Comparison of ENCODE assay signal across 1 cellular context in the genomic region with DNA sequence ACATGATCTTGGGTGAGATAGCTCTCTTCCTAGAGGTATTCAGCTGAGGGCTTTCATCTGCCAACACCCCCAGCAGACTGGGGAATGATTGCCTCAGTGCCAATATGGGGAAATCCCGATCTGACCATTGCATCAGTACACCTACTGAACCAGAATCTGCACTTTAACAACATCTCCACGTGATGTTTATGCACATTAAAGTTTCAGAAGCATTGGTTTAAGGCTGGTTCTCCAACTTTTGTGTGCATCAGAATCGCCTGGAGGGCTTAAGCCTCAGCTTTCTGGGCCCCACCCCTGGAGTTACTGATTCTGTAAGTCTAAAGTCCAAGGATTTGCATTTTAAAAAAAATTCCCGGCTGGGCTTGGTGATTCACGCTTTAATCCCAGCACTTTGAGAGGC.
TF ChIP-seq lines count a peak whose summit lies in the region.

No MANE protein-coding gene starts in this region.

TF ChIP-seq in HepG2, 621 proteins besides CTCF, POLR2A, EP300 and RAD21 (continued from another document):
- TF ChIP-seq, protein P1, sequence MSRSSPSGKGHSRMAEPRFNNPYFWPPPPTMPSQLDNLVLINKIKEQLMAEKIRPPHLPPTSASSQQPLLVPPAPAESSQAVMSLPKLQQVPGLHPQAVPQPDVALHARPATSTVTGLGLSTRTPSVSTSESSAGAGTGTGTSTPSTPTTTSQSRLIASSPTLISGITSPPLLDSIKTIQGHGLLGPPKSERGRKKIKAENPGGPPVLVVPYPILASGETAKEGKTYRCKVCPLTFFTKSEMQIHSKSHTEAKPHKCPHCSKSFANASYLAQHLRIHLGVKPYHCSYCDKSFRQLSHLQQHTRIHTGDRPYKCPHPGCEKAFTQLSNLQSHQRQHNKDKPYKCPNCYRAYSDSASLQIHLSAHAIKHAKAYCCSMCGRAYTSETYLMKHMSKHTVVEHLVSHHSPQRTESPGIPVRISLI (CRISPR knock-in tag; IDR thresholded peaks at IDR 0.05; ENCODE audit: borderline replicate concordance), result peak; percentile 44; the same call in 1 of the 2 replicates
- TF ChIP-seq ASH2L (IDR thresholded peaks at IDR 0.05; ENCODE audit: insufficient read length, low read depth, low read length), result peak; percentile 40
- TF ChIP-seq ZNF644 (CRISPR knock-in tag; IDR thresholded peaks at IDR 0.05; ENCODE audit: low read depth), result 0 out of 2 replicates have a peak, but pooled peaks have one; percentile 42
- TF ChIP-seq ZNF264 (CRISPR knock-in tag; IDR thresholded peaks at IDR 0.05), result 0 out of 2 replicates have a peak, but pooled peaks have one; percentile 32
- no peak for TF ChIP-seq ZNF383 (CRISPR knock-in tag; IDR thresholded peaks at IDR 0.05; ENCODE audit: borderline replicate concordance)
- TF ChIP-seq FOXA3 (CRISPR knock-in tag; IDR thresholded peaks at IDR 0.05), result 0 out of 2 replicates have a peak, but pooled peaks have one; percentile 10
- TF ChIP-seq NCOR1 (IDR thresholded peaks at IDR 0.05; ENCODE audit: borderline replicate concordance, low read length), result peak; percentile 40; the same call in 1 of the 2 replicates
- TF ChIP-seq ZBTB38 (CRISPR knock-in tag; IDR thresholded peaks at IDR 0.05), result no peak
- TF ChIP-seq, protein P2, sequence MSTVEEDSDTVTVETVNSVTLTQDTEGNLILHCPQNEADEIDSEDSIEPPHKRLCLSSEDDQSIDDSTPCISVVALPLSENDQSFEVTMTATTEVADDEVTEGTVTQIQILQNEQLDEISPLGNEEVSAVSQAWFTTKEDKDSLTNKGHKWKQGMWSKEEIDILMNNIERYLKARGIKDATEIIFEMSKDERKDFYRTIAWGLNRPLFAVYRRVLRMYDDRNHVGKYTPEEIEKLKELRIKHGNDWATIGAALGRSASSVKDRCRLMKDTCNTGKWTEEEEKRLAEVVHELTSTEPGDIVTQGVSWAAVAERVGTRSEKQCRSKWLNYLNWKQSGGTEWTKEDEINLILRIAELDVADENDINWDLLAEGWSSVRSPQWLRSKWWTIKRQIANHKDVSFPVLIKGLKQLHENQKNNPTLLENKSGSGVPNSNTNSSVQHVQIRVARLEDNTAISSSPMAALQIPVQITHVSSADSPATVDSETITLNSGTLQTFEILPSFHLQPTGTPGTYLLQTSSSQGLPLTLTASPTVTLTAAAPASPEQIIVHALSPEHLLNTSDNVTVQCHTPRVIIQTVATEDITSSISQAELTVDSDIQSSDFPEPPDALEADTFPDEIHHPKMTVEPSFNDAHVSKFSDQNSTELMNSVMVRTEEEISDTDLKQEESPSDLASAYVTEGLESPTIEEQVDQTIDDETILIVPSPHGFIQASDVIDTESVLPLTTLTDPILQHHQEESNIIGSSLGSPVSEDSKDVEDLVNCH (CRISPR knock-in tag; IDR thresholded peaks at IDR 0.05), result no peak
- TF ChIP-seq ZFP41 (CRISPR knock-in tag; IDR thresholded peaks at IDR 0.05; ENCODE audit: borderline replicate concordance), result no peak
- TF ChIP-seq MEIS2 (CRISPR knock-in tag; IDR thresholded peaks at IDR 0.05), result 0 out of 2 replicates have a peak, but pooled peaks have one; percentile 39
- peak; percentile 70 for TF ChIP-seq CEBPG (CRISPR knock-in tag; IDR thresholded peaks at IDR 0.05)
- TF ChIP-seq, protein P3, sequence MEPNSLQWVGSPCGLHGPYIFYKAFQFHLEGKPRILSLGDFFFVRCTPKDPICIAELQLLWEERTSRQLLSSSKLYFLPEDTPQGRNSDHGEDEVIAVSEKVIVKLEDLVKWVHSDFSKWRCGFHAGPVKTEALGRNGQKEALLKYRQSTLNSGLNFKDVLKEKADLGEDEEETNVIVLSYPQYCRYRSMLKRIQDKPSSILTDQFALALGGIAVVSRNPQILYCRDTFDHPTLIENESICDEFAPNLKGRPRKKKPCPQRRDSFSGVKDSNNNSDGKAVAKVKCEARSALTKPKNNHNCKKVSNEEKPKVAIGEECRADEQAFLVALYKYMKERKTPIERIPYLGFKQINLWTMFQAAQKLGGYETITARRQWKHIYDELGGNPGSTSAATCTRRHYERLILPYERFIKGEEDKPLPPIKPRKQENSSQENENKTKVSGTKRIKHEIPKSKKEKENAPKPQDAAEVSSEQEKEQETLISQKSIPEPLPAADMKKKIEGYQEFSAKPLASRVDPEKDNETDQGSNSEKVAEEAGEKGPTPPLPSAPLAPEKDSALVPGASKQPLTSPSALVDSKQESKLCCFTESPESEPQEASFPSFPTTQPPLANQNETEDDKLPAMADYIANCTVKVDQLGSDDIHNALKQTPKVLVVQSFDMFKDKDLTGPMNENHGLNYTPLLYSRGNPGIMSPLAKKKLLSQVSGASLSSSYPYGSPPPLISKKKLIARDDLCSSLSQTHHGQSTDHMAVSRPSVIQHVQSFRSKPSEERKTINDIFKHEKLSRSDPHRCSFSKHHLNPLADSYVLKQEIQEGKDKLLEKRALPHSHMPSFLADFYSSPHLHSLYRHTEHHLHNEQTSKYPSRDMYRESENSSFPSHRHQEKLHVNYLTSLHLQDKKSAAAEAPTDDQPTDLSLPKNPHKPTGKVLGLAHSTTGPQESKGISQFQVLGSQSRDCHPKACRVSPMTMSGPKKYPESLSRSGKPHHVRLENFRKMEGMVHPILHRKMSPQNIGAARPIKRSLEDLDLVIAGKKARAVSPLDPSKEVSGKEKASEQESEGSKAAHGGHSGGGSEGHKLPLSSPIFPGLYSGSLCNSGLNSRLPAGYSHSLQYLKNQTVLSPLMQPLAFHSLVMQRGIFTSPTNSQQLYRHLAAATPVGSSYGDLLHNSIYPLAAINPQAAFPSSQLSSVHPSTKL (CRISPR knock-in tag; IDR thresholded peaks at IDR 0.05), result 0 out of 2 replicates have a peak, but pooled peaks have one; percentile 22
- no peak for TF ChIP-seq SMAD9 (CRISPR knock-in tag; IDR thresholded peaks at IDR 0.05)
- no peak for TF ChIP-seq SOX13 (IDR thresholded peaks at IDR 0.05)
- peak in 1 of 2 experiments; percentile 30; a peak in 1 of 4 replicates for TF ChIP-seq SOX13 (CRISPR knock-in tag; conservative IDR thresholded peaks at IDR 0.05 in 1 of 2, IDR thresholded peaks at IDR 0.05 in 1 of 2)
- TF ChIP-seq, protein P4, sequence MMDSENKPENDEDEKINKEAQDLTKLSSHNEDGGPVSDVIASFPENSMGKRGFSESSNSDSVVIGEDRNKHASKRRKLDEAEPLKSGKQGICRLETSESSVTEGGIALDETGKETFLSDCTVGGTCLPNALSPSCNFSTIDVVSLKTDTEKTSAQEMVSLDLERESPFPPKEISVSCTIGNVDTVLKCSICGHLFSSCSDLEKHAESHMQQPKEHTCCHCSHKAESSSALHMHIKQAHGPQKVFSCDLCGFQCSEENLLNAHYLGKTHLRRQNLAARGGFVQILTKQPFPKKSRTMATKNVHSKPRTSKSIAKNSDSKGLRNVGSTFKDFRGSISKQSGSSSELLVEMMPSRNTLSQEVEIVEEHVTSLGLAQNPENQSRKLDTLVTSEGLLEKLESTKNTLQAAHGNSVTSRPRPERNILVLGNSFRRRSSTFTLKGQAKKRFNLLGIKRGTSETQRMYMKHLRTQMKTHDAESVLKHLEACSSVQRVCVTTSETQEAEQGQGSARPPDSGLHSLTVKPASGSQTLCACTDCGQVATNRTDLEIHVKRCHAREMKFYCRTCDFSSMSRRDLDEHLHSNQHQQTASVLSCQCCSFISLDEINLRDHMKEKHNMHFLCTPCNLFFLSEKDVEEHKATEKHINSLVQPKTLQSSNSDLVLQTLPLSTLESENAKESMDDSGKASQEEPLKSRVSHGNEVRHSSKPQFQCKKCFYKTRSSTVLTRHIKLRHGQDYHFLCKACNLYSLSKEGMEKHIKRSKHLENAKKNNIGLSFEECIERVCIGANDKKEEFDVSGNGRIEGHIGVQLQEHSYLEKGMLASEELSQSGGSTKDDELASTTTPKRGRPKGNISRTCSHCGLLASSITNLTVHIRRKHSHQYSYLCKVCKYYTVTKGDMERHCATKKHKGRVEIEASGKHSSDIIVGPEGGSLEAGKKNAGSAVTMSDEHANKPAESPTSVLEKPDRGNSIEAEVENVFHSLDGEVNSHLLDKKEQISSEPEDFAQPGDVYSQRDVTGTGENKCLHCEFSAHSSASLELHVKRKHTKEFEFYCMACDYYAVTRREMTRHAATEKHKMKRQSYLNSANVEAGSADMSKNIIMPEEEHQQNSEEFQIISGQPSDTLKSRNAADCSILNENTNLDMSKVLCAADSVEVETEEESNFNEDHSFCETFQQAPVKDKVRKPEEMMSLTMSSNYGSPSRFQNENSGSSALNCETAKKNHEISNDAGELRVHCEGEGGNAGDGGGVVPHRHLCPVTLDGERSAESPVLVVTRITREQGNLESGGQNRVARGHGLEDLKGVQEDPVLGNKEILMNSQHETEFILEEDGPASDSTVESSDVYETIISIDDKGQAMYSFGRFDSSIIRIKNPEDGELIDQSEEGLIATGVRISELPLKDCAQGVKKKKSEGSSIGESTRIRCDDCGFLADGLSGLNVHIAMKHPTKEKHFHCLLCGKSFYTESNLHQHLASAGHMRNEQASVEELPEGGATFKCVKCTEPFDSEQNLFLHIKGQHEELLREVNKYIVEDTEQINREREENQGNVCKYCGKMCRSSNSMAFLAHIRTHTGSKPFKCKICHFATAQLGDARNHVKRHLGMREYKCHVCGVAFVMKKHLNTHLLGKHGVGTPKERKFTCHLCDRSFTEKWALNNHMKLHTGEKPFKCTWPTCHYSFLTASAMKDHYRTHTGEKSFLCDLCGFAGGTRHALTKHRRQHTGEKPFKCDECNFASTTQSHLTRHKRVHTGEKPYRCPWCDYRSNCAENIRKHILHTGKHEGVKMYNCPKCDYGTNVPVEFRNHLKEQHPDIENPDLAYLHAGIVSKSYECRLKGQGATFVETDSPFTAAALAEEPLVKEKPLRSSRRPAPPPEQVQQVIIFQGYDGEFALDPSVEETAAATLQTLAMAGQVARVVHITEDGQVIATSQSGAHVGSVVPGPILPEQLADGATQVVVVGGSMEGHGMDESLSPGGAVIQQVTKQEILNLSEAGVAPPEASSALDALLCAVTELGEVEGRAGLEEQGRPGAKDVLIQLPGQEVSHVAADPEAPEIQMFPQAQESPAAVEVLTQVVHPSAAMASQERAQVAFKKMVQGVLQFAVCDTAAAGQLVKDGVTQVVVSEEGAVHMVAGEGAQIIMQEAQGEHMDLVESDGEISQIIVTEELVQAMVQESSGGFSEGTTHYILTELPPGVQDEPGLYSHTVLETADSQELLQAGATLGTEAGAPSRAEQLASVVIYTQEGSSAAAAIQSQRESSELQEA (CRISPR knock-in tag; IDR thresholded peaks at IDR 0.05; ENCODE audit: not compliant biosample characterization), result no peak
- TF ChIP-seq KDM6A (CRISPR knock-in tag; IDR thresholded peaks at IDR 0.05; ENCODE audit: low read depth), result no peak
- no peak for TF ChIP-seq ZNF547 (CRISPR knock-in tag; IDR thresholded peaks at IDR 0.05)
- peak; percentile 74 for TF ChIP-seq BCL6 (CRISPR knock-in tag; IDR thresholded peaks at IDR 0.05)
- no peak for TF ChIP-seq ZNF235 (CRISPR knock-in tag; IDR thresholded peaks at IDR 0.05; ENCODE audit: borderline replicate concordance)
- TF ChIP-seq, protein P5, sequence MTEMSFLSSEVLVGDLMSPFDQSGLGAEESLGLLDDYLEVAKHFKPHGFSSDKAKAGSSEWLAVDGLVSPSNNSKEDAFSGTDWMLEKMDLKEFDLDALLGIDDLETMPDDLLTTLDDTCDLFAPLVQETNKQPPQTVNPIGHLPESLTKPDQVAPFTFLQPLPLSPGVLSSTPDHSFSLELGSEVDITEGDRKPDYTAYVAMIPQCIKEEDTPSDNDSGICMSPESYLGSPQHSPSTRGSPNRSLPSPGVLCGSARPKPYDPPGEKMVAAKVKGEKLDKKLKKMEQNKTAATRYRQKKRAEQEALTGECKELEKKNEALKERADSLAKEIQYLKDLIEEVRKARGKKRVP (CRISPR knock-in tag; IDR thresholded peaks at IDR 0.05), result peak in 1 of 2 experiments; percentile 70; a peak in 2 of 4 replicates
- TF ChIP-seq HNF4A (CRISPR knock-in tag; IDR thresholded peaks at IDR 0.05), result peak; percentile 69; the same call in 1 of the 2 replicates
- TF ChIP-seq, protein P6, sequence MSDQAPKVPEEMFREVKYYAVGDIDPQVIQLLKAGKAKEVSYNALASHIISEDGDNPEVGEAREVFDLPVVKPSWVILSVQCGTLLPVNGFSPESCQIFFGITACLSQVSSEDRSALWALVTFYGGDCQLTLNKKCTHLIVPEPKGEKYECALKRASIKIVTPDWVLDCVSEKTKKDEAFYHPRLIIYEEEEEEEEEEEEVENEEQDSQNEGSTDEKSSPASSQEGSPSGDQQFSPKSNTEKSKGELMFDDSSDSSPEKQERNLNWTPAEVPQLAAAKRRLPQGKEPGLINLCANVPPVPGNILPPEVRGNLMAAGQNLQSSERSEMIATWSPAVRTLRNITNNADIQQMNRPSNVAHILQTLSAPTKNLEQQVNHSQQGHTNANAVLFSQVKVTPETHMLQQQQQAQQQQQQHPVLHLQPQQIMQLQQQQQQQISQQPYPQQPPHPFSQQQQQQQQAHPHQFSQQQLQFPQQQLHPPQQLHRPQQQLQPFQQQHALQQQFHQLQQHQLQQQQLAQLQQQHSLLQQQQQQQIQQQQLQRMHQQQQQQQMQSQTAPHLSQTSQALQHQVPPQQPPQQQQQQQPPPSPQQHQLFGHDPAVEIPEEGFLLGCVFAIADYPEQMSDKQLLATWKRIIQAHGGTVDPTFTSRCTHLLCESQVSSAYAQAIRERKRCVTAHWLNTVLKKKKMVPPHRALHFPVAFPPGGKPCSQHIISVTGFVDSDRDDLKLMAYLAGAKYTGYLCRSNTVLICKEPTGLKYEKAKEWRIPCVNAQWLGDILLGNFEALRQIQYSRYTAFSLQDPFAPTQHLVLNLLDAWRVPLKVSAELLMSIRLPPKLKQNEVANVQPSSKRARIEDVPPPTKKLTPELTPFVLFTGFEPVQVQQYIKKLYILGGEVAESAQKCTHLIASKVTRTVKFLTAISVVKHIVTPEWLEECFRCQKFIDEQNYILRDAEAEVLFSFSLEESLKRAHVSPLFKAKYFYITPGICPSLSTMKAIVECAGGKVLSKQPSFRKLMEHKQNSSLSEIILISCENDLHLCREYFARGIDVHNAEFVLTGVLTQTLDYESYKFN (CRISPR knock-in tag; conservative IDR thresholded peaks at IDR 0.05), result 0 out of 2 replicates have a peak, but pooled peaks have one; percentile 22
